ENCODE assay signal across 30 cellular contexts in genomic region chr4:137905930-137906329, GRCh38.
DNase-seq lines count a peak whose midpoint lies in the region; ATAC-seq, FAIRE-seq and TF ChIP-seq lines count a peak whose summit lies in the region.
"Had no signal": no experiment of that assay in that cellular context is flagged by ENCODE, and none has a peak within 500 bp of the region (broad histone marks: within the 10 kb centered on the region; RNA-seq: fewer than 3 reads in every experiment).

No MANE protein-coding gene starts in this region.

- TF ChIP-seq CTCF in K562 (IDR thresholded peaks at IDR 0.05 in 2 of 3, conservative IDR thresholded peaks at IDR 0.05 in 1 of 3; ENCODE audit: insufficient read depth in 2 of 3, low read depth in 1 of 3, low read length in 3 of 3) = no peak
- TF ChIP-seq CTCF in MM.1S (IDR thresholded peaks at IDR 0.05; ENCODE audit: low read length) = no peak

- no peak for TF ChIP-seq EP300 in K562 (IDR thresholded peaks at IDR 0.05; ENCODE audit: low read length)

- H3K4me2 ChIP-seq in K562 (ENCODE audit: insufficient read depth, low read length) (no peak overlapping the region), MM.1S (ENCODE audit: low read depth, low read length) (no peak overlapping the region)
- H3K4me2 ChIP-seq: BLaER1 treated with 17β-estradiol and CSF1 and Interleukin-3, amounts not matched to agents 10 nM and 100 nM had no signal

- H3K9ac ChIP-seq in K562 (ENCODE audit: insufficient read depth in 1 of 2, low read depth in 2 of 2, low read length in 2 of 2) (no peak overlapping the region), MM.1S (ENCODE audit: low read length) (no peak overlapping the region)
- H3K9ac ChIP-seq: BLaER1 treated with 17β-estradiol and CSF1 and Interleukin-3, amounts not matched to agents 10 nM and 100 nM had no signal

- ATAC-seq in K562 (no peak), HG02973 (IDR thresholded peaks at IDR 0.05; ENCODE audit: unreplicated experiment) (no peak)
- ATAC-seq: activated T-cell treated with anti-CD3 and anti-CD28 coated beads, Interleukin-2, amount 50 U/mL, for 4 hours; foreskin keratinocyte; heart left ventricle; right cardiac atrium; stimulated activated naive CD8-positive, alpha-beta T cell treated with anti-CD3 and anti-CD28 coated beads, Interleukin-15, amount 100 ng/mL, for 72 hours had no signal

- POLR2A ChIA-PET in K562 (lab: Yijun Ruan, JAX) = no interaction called here

- FAIRE-seq in K562 (lab: Jason Lieb, UNC) (no peak), GM12892 (lab: Jason Lieb, UNC) (no peak)
- FAIRE-seq: bronchial epithelial cell, kidney had no signal

- H3K27ac ChIP-seq in K562 (ENCODE audit: extremely low read depth, low read depth, low read length) = no peak overlapping the region
- H3K27ac ChIP-seq in MM.1S (ENCODE audit: low read length) = no peak overlapping the region
- H3K27ac ChIP-seq: BLaER1 treated with 17β-estradiol and CSF1 and Interleukin-3, amounts not matched to agents 10 nM and 100 nM; coronary artery; epithelial cell of prostate; foreskin keratinocyte; heart left ventricle; Peyer's patch; vagina had no signal

- 2% methylated on average over 4 of the region's 4 CpGs for WGBS in K562 (ENCODE audit: insufficient coverage, low coverage, missing lambda C conversion rate)

- no peaks in the 10 kb centered on the region for H3K36me3 ChIP-seq in K562 (ENCODE audit: control insufficient read depth, insufficient read depth, low read length)
- H3K36me3 ChIP-seq in MM.1S (replicated peaks; ENCODE audit: insufficient read depth, low read length) = no peaks in the 10 kb centered on the region
- H3K36me3 ChIP-seq: BLaER1 treated with 17β-estradiol and CSF1 and Interleukin-3, amounts not matched to agents 10 nM and 100 nM; heart left ventricle; Peyer's patch; vagina had no signal

- no peak for TF ChIP-seq RAD21 in K562 (CRISPR knock-in tag; conservative IDR thresholded peaks at IDR 0.05 in 1 of 2, IDR thresholded peaks at IDR 0.05 in 1 of 2)

- H4K20me1 ChIP-seq in K562 (replicated peaks; ENCODE audit: control insufficient read depth, insufficient read depth, low read length) (no peaks in the 10 kb centered on the region), MM.1S (ENCODE audit: insufficient read depth, low read length) (no peaks in the 10 kb centered on the region)
- H4K20me1 ChIP-seq: BLaER1 treated with 17β-estradiol and CSF1 and Interleukin-3, amounts not matched to agents 10 nM and 100 nM had no signal

- H3K9me1 ChIP-seq in K562 (ENCODE audit: control insufficient read depth, insufficient read depth, low read length) = no peaks in the 10 kb centered on the region

- peak; percentile 8 for DNase-seq in Daoy (ENCODE audit: low read depth)
- peak; percentile 13 for DNase-seq in NCI-H69 (lab: John Stamatoyannopoulos, UW)
- no peak for DNase-seq in K562 (ENCODE audit: extremely low read depth in 1 of 4, low spot score in 3 of 4)
- DNase-seq in islet precursor cell = peak; percentile 54
- no peak for DNase-seq in MM.1S
- no peak for DNase-seq in amniotic stem cell (lab: John Stamatoyannopoulos, UW)
- DNase-seq in GM12892 (ENCODE audit: insufficient read length) = no peak
- DNase-seq: ACHN; activated CD4-positive, alpha-beta T cell treated with anti-CD3 and anti-CD28 coated beads, Interleukin-2, amount 10 ng/mL, durations not matched to agents 7 days and 5 days; activated naive CD4-positive, alpha-beta T cell; activated T-cell treated with anti-CD3 and anti-CD28 coated beads, Interleukin-2, amount 50 U/mL, for 4 hours; effector memory CD4-positive, alpha-beta T cell; foreskin keratinocyte; H9; heart left ventricle; kidney; NCI-H2107; NCI-H748 treated with DMSO at 0.1 percent for 48 hours; Peyer's patch; right cardiac atrium; SHP77 treated with DMSO at 0.1 percent for 48 hours; stimulated activated CD4-positive, alpha-beta T cell treated with anti-CD3 and anti-CD28 coated beads, Interleukin-1b, Interleukin-23, amount 100 ng/mL, for 48 hours; stimulated activated naive CD8-positive, alpha-beta T cell treated with anti-CD3 and anti-CD28 coated beads, Interleukin-15, amount 100 ng/mL, for 72 hours; SW 1271 had no signal

- no peaks in the 10 kb centered on the region for H3K9me3 ChIP-seq in K562 (replicated peaks; ENCODE audit: control insufficient read depth, insufficient read depth, low read depth, low read length)
- no peaks in the 10 kb centered on the region for H3K9me3 ChIP-seq in MM.1S (replicated peaks; ENCODE audit: insufficient read depth, low read length)
- H3K9me3 ChIP-seq: BLaER1 treated with 17β-estradiol and CSF1 and Interleukin-3, amounts not matched to agents 10 nM and 100 nM; heart left ventricle; Peyer's patch; vagina had no signal

- H3K79me2 ChIP-seq in K562 (ENCODE audit: control insufficient read depth, insufficient read depth, low read length) = no peaks in the 10 kb centered on the region
- H3K79me2 ChIP-seq in MM.1S (ENCODE audit: low read length) = no peaks in the 10 kb centered on the region

- H3K4me3 ChIP-seq in K562 = no peak overlapping the region
- no peak overlapping the region for H3K4me3 ChIP-seq in MM.1S (ENCODE audit: low read length)
- H3K4me3 ChIP-seq: BLaER1 treated with 17β-estradiol and CSF1 and Interleukin-3, amounts not matched to agents 10 nM and 100 nM; coronary artery; heart left ventricle; Peyer's patch; vagina had no signal

- no peaks in the 10 kb centered on the region for H3K4me1 ChIP-seq in K562 (replicated peaks in 1 of 2; ENCODE audit: control insufficient read depth in 2 of 2, insufficient read depth in 2 of 2, low read length in 2 of 2)
- no peaks in the 10 kb centered on the region for H3K4me1 ChIP-seq in MM.1S (ENCODE audit: low read length)
- H3K4me1 ChIP-seq: BLaER1 treated with 17β-estradiol and CSF1 and Interleukin-3, amounts not matched to agents 10 nM and 100 nM; foreskin keratinocyte; heart left ventricle; Peyer's patch; vagina had no signal

- TF ChIP-seq POLR2A in K562 (conservative IDR thresholded peaks at IDR 0.05) (no peak), GM12892 (IDR thresholded peaks at IDR 0.05; ENCODE audit: low read depth, low read length) (no peak)

- BruUV-seq in K562 (replicated peaks; lab: Mats Ljungman, UMichigan) = no TSS peak

- intact Hi-C loops in K562 (cut with micrococcal nuclease) = no loop called here

- CTCF ChIA-PET in K562 (lab: Yijun Ruan, JAX; ENCODE audit: low intra/inter-chr PET ratio) = no interaction called here

- no peaks in the 10 kb centered on the region for H3K9me2 ChIP-seq in MM.1S (replicated peaks; ENCODE audit: insufficient read depth, low read length)

- H2AFZ ChIP-seq in K562 (ENCODE audit: low read depth, low read length) (no peak overlapping the region), MM.1S (ENCODE audit: low read length) (no peak overlapping the region)

- H3K27me3 ChIP-seq in K562 (ENCODE audit: control insufficient read depth in 2 of 2, insufficient read depth in 2 of 2, low read length in 2 of 2) (no peaks in the 10 kb centered on the region), MM.1S (replicated peaks; ENCODE audit: insufficient read depth, low read length) (no peaks in the 10 kb centered on the region)
- H3K27me3 ChIP-seq: BLaER1 treated with 17β-estradiol and CSF1 and Interleukin-3, amounts not matched to agents 10 nM and 100 nM; foreskin keratinocyte; heart left ventricle; Peyer's patch; vagina had no signal

- H3F3A ChIP-seq in MM.1S (ENCODE audit: insufficient read depth, low read length) = no peaks in the 10 kb centered on the region

- in situ Hi-C loops in K562 (cut with MboI) = no loop called here

TF ChIP-seq in K562, 482 proteins besides CTCF, POLR2A, EP300 and RAD21 (continues in another document):
- TF ChIP-seq CREB1 (IDR thresholded peaks at IDR 0.05) (no peak), CREB1 (CRISPR knock-in tag; IDR thresholded peaks at IDR 0.05) (no peak), JUND (IDR thresholded peaks at IDR 0.05; ENCODE audit: borderline replicate concordance, low read depth, low read length) (no peak), JUND (tag; IDR thresholded peaks at IDR 0.05; ENCODE audit: borderline replicate concordance, low read depth, low read length) (peak; percentile 45; the same call in 1 of the 3 replicates), HINFP (tag; conservative IDR thresholded peaks at IDR 0.05; ENCODE audit: low read depth) (peak; percentile 95), CC2D1A (IDR thresholded peaks at IDR 0.05) (peak; percentile 42; the same call in 1 of the 2 replicates), SAP30 (IDR thresholded peaks at IDR 0.05; ENCODE audit: borderline replicate concordance, insufficient read depth, low read depth, low read length, poor library complexity, severe bottlenecking) (no peak)
- TF ChIP-seq, protein P1, sequence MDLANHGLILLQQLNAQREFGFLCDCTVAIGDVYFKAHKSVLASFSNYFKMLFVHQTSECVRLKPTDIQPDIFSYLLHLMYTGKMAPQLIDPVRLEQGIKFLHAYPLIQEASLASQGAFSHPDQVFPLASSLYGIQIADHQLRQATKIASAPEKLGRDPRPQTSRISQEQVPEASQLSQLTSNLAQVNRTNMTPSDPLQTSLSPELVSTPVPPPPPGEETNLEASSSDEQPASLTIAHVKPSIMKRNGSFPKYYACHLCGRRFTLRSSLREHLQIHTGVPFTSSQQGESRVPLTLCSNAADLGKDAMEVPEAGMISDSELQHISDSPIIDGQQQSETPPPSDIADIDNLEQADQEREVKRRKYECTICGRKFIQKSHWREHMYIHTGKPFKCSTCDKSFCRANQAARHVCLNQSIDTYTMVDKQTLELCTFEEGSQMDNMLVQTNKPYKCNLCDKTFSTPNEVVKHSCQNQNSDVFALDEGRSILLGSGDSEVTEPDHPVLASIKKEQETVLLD (IDR thresholded peaks at IDR 0.05) = no peak

Comparison
In these comparisons a context has a peak if more than half of its experiments do, and no peak if none do; other contexts are left out.
1. DNase-seq: peak in Daoy (single experiment), NCI-H69 (single experiment) and islet precursor cell (single experiment); none in K562 (0 of 4), MM.1S (single experiment), amniotic stem cell (single experiment) and GM12892 (single experiment).